ENCODE assay signal across 12 cellular contexts in genomic region chr2:215736653-215737290, GRCh38.
DNase-seq lines count a peak whose midpoint lies in the region; ATAC-seq and TF ChIP-seq lines count a peak whose summit lies in the region.
"Had no signal": no experiment of that assay in that cellular context is flagged by ENCODE, and none has a peak within 500 bp of the region (broad histone marks: within the 10 kb centered on the region; RNA-seq: fewer than 3 reads in every experiment).

No MANE protein-coding gene starts in this region.

- H3K36me3 ChIP-seq in breast epithelium (no peaks in the 10 kb centered on the region), aorta (ENCODE audit: control insufficient read depth in 1 of 2, insufficient read depth in 2 of 2, low read length in 1 of 2) (no peaks in the 10 kb centered on the region)

- no peak overlapping the region for H3K4me3 ChIP-seq in breast epithelium
- H3K4me3 ChIP-seq in fibroblast of villous mesenchyme (ENCODE audit: low read depth, low read length), result no peak overlapping the region
- H3K4me3 ChIP-seq in aorta (ENCODE audit: low read length in 2 of 2), result no peak overlapping the region

- CTCF ChIA-PET in MCF 10A (lab: Yijun Ruan, JAX), result interaction anchor here (0.7 kb wide), 1 partner anchor 83 kb away, joined by 3 read pairs; no protein-coding TSS in a partner anchor

- H3K27ac ChIP-seq in breast epithelium, result no peak overlapping the region
- H3K27ac ChIP-seq in aorta (ENCODE audit: low read depth in 1 of 2, low read length in 2 of 2), result no peak overlapping the region

- H3K4me3 Mint-ChIP-seq in MCF 10A (ENCODE audit: unreplicated experiment), result no peak overlapping the region
- H3K4me3 Mint-ChIP-seq: immature natural killer cell had no signal

- no peak for TF ChIP-seq POLR2A in breast epithelium (IDR thresholded peaks at IDR 0.05)

- H3K4me1 Mint-ChIP-seq in MCF 10A (ENCODE audit: insufficient read depth, unreplicated experiment), result peaks cover 11% of the 10 kb centered on the region
- H3K4me1 Mint-ChIP-seq: immature natural killer cell had no signal

- H3K27me3 ChIP-seq in breast epithelium (no peaks in the 10 kb centered on the region), aorta (ENCODE audit: control insufficient read depth in 1 of 2, insufficient read depth in 2 of 2, low read length in 1 of 2) (no peaks in the 10 kb centered on the region)

- peak; percentile 65 for DNase-seq in MCF 10A (ENCODE audit: unreplicated experiment)
- no peak for DNase-seq in breast epithelium (ENCODE audit: low spot score in 2 of 2)
- DNase-seq in SK-N-DZ (ENCODE audit: low spot score), result peak; percentile 25
- peak; percentile 89 for DNase-seq in fibroblast of villous mesenchyme (ENCODE audit: low read depth)
- DNase-seq in aorta, result no peak
- no peak for DNase-seq in SHP77 (lab: John Stamatoyannopoulos, UW)
- DNase-seq in left colon, result no peak
- DNase-seq: activated CD8-positive, alpha-beta memory T cell treated with anti-CD3 and anti-CD28 coated beads for 24 hours; C1 segment of cervical spinal cord; immature natural killer cell; RPMI8226 had no signal

- POLR2A ChIA-PET in MCF 10A (lab: Yijun Ruan, JAX), result interaction anchor here (0.7 to 1.3 kb wide), 2 partner anchors 14 to 22 kb away, joined by 3 read pairs; no protein-coding TSS in a partner anchor

- H3K9me3 ChIP-seq in breast epithelium (no peaks in the 10 kb centered on the region), aorta (ENCODE audit: control insufficient read depth, low read length) (no peaks in the 10 kb centered on the region)

- H3K4me1 ChIP-seq in breast epithelium (no peaks in the 10 kb centered on the region), aorta (ENCODE audit: control insufficient read depth in 1 of 2, insufficient read depth in 2 of 2, low read length in 2 of 2) (no peaks in the 10 kb centered on the region)

- peak overlapping the region; percentile 51 for H3K27ac Mint-ChIP-seq in MCF 10A (ENCODE audit: low read depth, unreplicated experiment)
- H3K27ac Mint-ChIP-seq: immature natural killer cell had no signal

- 77 to 82% methylated on average over 4 of the region's 4 CpGs for WGBS in aorta, 2 donors

- intact Hi-C loops in MCF 10A (cut with micrococcal nuclease) (no loop called here), breast epithelium (cut with DNase I; ENCODE audit: low total_unique reads) (no loop called here), aorta (cut with DNase I) (no loop called here), left colon (cut with DNase I, micrococcal nuclease) (no loop called here)

- ATAC-seq in aorta (ENCODE audit: low FRiP score), result peak; percentile 52
- no peak for ATAC-seq in left colon
- no peak for ATAC-seq in GM18909 (IDR thresholded peaks at IDR 0.05; ENCODE audit: poor library complexity, unreplicated experiment)

- peaks cover 11% of the 10 kb centered on the region for H3K9me3 Mint-ChIP-seq in MCF 10A (ENCODE audit: unreplicated experiment)

- no peaks in the 10 kb centered on the region for H3K27me3 Mint-ChIP-seq in MCF 10A (ENCODE audit: insufficient read depth, unreplicated experiment)

- H3K36me3 Mint-ChIP-seq in MCF 10A (ENCODE audit: insufficient read depth, unreplicated experiment), result no peaks in the 10 kb centered on the region
- H3K36me3 Mint-ChIP-seq: immature natural killer cell had no signal

- TF ChIP-seq CTCF in MCF 10A (IDR thresholded peaks at IDR 0.05; ENCODE audit: unreplicated experiment), result no peak
- TF ChIP-seq CTCF in breast epithelium (IDR thresholded peaks at IDR 0.05), result no peak
- TF ChIP-seq CTCF in fibroblast of villous mesenchyme (IDR thresholded peaks at IDR 0.05; ENCODE audit: insufficient read depth, low read depth, low read length), result peak; percentile 51

- no TSS peak for BruUV-seq in MCF 10A (replicated peaks; lab: Mats Ljungman, UMichigan)

Comparison
In these comparisons a context has a peak if more than half of its experiments do, and no peak if none do; other contexts are left out.
1. DNase-seq: peak in MCF 10A (single experiment), SK-N-DZ (single experiment) and fibroblast of villous mesenchyme (single experiment); none in breast epithelium (0 of 2), aorta (0 of 2), SHP77 (0 of 2) and left colon (0 of 2).